Comparison of ENCODE assay signal across 9 cellular contexts in the genomic region with DNA sequence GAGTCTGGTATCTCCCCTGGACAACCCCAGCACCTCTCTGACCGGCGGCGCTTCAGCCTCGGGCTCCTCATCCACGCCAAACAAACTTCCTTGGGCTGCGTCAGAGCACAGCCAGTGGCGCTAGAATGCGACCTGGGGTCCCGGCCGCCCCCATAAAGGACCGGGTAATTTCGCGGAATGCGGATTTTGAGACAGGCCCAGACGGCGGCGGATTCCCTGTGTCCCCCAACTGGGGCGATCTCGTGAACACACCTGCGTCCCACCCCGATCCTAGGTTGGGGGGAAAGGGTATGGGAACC. TPM values are rescaled to one million over a fixed set of nuclear protein-coding genes. Genes with fewer than 3 reads are reported as not detected.
DNase-seq lines count a peak whose midpoint lies in the region; ATAC-seq, FAIRE-seq and TF ChIP-seq lines count a peak whose summit lies in the region.
"Had no signal": no experiment of that assay in that cellular context is flagged by ENCODE, and none has a peak within 500 bp of the region (broad histone marks: within the 10 kb centered on the region; RNA-seq: fewer than 3 reads in every experiment).

No MANE protein-coding gene starts in this region.

- peak overlapping the region; percentile 93 for H3K4me3 Mint-ChIP-seq in stimulated activated naive CD8-positive, alpha-beta T cell treated with anti-CD3 and anti-CD28 coated beads, Interleukin-15, amount 100 ng/mL, for 72 hours

- H3K4me1 Mint-ChIP-seq in stimulated activated naive CD8-positive, alpha-beta T cell treated with anti-CD3 and anti-CD28 coated beads, Interleukin-15, amount 100 ng/mL, for 72 hours: peaks cover 55% of the 10 kb centered on the region

- no peaks in the 10 kb centered on the region for H3K9me3 ChIP-seq in HUES48 (ENCODE audit: control insufficient read depth, insufficient read depth, low read length)
- H3K9me3 ChIP-seq in adipocyte (ENCODE audit: control insufficient read depth, low read length): no peaks in the 10 kb centered on the region
- H3K9me3 ChIP-seq in kidney (ENCODE audit: control insufficient read depth in 1 of 2, low read length in 2 of 2): no peaks in the 10 kb centered on the region

- FAIRE-seq in kidney (lab: Jason Lieb, UNC): no peak

- H3K27ac Mint-ChIP-seq in stimulated activated naive CD8-positive, alpha-beta T cell treated with anti-CD3 and anti-CD28 coated beads, Interleukin-15, amount 100 ng/mL, for 72 hours: peak overlapping the region in 1 of 2 donors; percentile 79

- H3K27me3 Mint-ChIP-seq in stimulated activated naive CD8-positive, alpha-beta T cell treated with anti-CD3 and anti-CD28 coated beads, Interleukin-15, amount 100 ng/mL, for 72 hours: peaks cover 53% of the 10 kb centered on the region

- TF ChIP-seq CTCF in kidney (IDR thresholded peaks at IDR 0.05; ENCODE audit: borderline replicate concordance, extremely low read depth, insufficient read depth): no peak

- H3K9ac ChIP-seq in HUES48 (ENCODE audit: low read depth, low read length) (no peak overlapping the region), adipocyte (ENCODE audit: low read length) (peak overlapping the region; percentile 85), kidney (ENCODE audit: low read length in 2 of 2) (peak overlapping the region; percentile 43 to 86)

- no peak for ATAC-seq in stimulated activated naive CD8-positive, alpha-beta T cell treated with anti-CD3 and anti-CD28 coated beads, Interleukin-15, amount 100 ng/mL, for 72 hours
- no peak for ATAC-seq in GM18868 (IDR thresholded peaks at IDR 0.05; ENCODE audit: unreplicated experiment)
- no peak for ATAC-seq in GM19351 (IDR thresholded peaks at IDR 0.05; ENCODE audit: unreplicated experiment)

- H3K36me3 ChIP-seq in HUES48 (ENCODE audit: control insufficient read depth, insufficient read depth, low read length): no peaks in the 10 kb centered on the region
- peaks cover 11% of the 10 kb centered on the region for H3K36me3 ChIP-seq in adipocyte (ENCODE audit: control insufficient read depth, insufficient read depth, low read length, severe bottlenecking)
- peaks cover 2 to 3% of the 10 kb centered on the region in 2 donors for H3K36me3 ChIP-seq in kidney (ENCODE audit: control insufficient read depth in 1 of 2, insufficient read depth in 2 of 2, low read length in 2 of 2)

- H3K27ac ChIP-seq in HUES48 (ENCODE audit: low read depth, low read length): no peak overlapping the region
- H3K27ac ChIP-seq in kidney (ENCODE audit: low read depth in 2 of 2, low read length in 2 of 2): peak overlapping the region in 1 of 2 donors; percentile 32

- no peaks in the 10 kb centered on the region for H3K9me3 Mint-ChIP-seq in stimulated activated naive CD8-positive, alpha-beta T cell treated with anti-CD3 and anti-CD28 coated beads, Interleukin-15, amount 100 ng/mL, for 72 hours

- H3K4me3 ChIP-seq in HUES48 (ENCODE audit: low read depth, low read length) (peak overlapping the region; percentile 65), adipocyte (ENCODE audit: low read length) (peak overlapping the region; percentile 95), kidney (ENCODE audit: low read length in 2 of 2) (peak overlapping the region; percentile 89 to 92)

- no peak for DNase-seq in adipocyte (ENCODE audit: low read depth)
- DNase-seq in kidney: no peak
- DNase-seq in stimulated activated naive CD8-positive, alpha-beta T cell treated with anti-CD3 and anti-CD28 coated beads, Interleukin-15, amount 100 ng/mL, for 72 hours: no peak
- DNase-seq in NCI-H146 (lab: John Stamatoyannopoulos, UW): no peak
- no peak for DNase-seq in AG20443 (ENCODE audit: low spot score)
- DNase-seq: stimulated activated CD4-positive, alpha-beta T cell treated with anti-CD3 and anti-CD28 coated beads, Interleukin-1b, Interleukin-23, amount 100 ng/mL, for 48 hours had no signal

- H3K27me3 ChIP-seq in HUES48 (ENCODE audit: control insufficient read depth, insufficient read depth, low read length) (peaks cover 86% of the 10 kb centered on the region), adipocyte (replicated peaks; ENCODE audit: control insufficient read depth, insufficient read depth, low read length) (peaks cover 12% of the 10 kb centered on the region)

- H3K4me1 ChIP-seq in HUES48 (ENCODE audit: control insufficient read depth, insufficient read depth, low read length) (peaks cover 54% of the 10 kb centered on the region), adipocyte (ENCODE audit: control insufficient read depth, insufficient read depth, low read length) (peaks cover 15% of the 10 kb centered on the region), kidney (ENCODE audit: control insufficient read depth in 1 of 2, insufficient read depth in 1 of 2, low read depth in 1 of 2, low read length in 2 of 2) (peaks cover 13 to 31% of the 10 kb centered on the region in 2 donors)

- intact Hi-C loops in kidney (cut with DNase I): no loop called here

RNA-seq across cellular contexts. Expression of a gene that starts 1.6 kb away (rescaled TPM):
- 33.2 TPM for total RNA-seq in kidney
- 14.0 TPM for polyA plus RNA-seq in kidney (ENCODE audit: insufficient read depth, low read depth, low replicate concordance)
